In genomic region chr18:52903858-52904257, GRCh38 we compare ENCODE assay signal across 9 cellular contexts.
DNase-seq lines count a peak whose midpoint lies in the region; ATAC-seq and TF ChIP-seq lines count a peak whose summit lies in the region.
"Had no signal": no experiment of that assay in that cellular context is flagged by ENCODE, and none has a peak within 500 bp of the region (broad histone marks: within the 10 kb centered on the region; RNA-seq: fewer than 3 reads in every experiment).

No MANE protein-coding gene starts in this region.

- H3K27me3 ChIP-seq in H7 (ENCODE audit: control insufficient read depth, insufficient read depth, low read length) (no peaks in the 10 kb centered on the region), OCI-LY3 (ENCODE audit: low read depth, low read length) (peaks cover 7% of the 10 kb centered on the region; the same call in 1 of the 2 replicates), foreskin keratinocyte (no peaks in the 10 kb centered on the region)

- no peaks in the 10 kb centered on the region for H3K9me3 Mint-ChIP-seq in activated T-cell treated with anti-CD3 and anti-CD28 coated beads, Interleukin-2, amount 50 U/mL, for 4 hours
- H3K9me3 Mint-ChIP-seq: dendritic cell treated with granulocyte-macrophage colony-stimulating factor and Interleukin-4, amounts not matched to agents 40 ng/mL and 50 ng/mL, for 4 days had no signal

- H3K4me3 Mint-ChIP-seq in activated T-cell treated with anti-CD3 and anti-CD28 coated beads, Interleukin-2, amount 50 U/mL, for 4 hours: no peak overlapping the region
- H3K4me3 Mint-ChIP-seq: dendritic cell treated with granulocyte-macrophage colony-stimulating factor and Interleukin-4, amounts not matched to agents 40 ng/mL and 50 ng/mL, for 4 days had no signal

- peak; percentile 99 for TF ChIP-seq CTCF in OCI-LY3 (IDR thresholded peaks at IDR 0.05; ENCODE audit: low read depth, low read length)
- peak; percentile 52 for TF ChIP-seq CTCF in foreskin keratinocyte (conservative IDR thresholded peaks at IDR 0.05)

- no peaks in the 10 kb centered on the region for H4K20me1 ChIP-seq in OCI-LY3 (ENCODE audit: insufficient read depth, low read length)

- H3K4me1 Mint-ChIP-seq in activated T-cell treated with anti-CD3 and anti-CD28 coated beads, Interleukin-2, amount 50 U/mL, for 4 hours (ENCODE audit: low read depth): no peaks in the 10 kb centered on the region

- peak overlapping the region; percentile 33 for H3K4me2 ChIP-seq in OCI-LY3 (ENCODE audit: low read length)

- no peaks in the 10 kb centered on the region for H3K27me3 Mint-ChIP-seq in activated T-cell treated with anti-CD3 and anti-CD28 coated beads, Interleukin-2, amount 50 U/mL, for 4 hours (ENCODE audit: low read depth)
- H3K27me3 Mint-ChIP-seq: dendritic cell treated with granulocyte-macrophage colony-stimulating factor and Interleukin-4, amounts not matched to agents 40 ng/mL and 50 ng/mL, for 4 days had no signal

- H3K36me3 ChIP-seq in H7 (replicated peaks; ENCODE audit: control insufficient read depth, insufficient read depth, low read length): no peaks in the 10 kb centered on the region
- no peaks in the 10 kb centered on the region for H3K36me3 ChIP-seq in OCI-LY3 (replicated peaks; ENCODE audit: low read depth, low read length)

- peaks cover 25% of the 10 kb centered on the region for H3K4me1 ChIP-seq in OCI-LY3 (ENCODE audit: low read length)
- no peaks in the 10 kb centered on the region for H3K4me1 ChIP-seq in foreskin keratinocyte

- H3K27ac ChIP-seq in OCI-LY3 (ENCODE audit: low read length): no peak overlapping the region
- H3K27ac ChIP-seq in foreskin keratinocyte: no peak overlapping the region
- no peak overlapping the region for H3K27ac ChIP-seq in substantia nigra (ENCODE audit: low read depth, low read length, poor library complexity, severe bottlenecking)

- peak; percentile 40 for ATAC-seq in foreskin keratinocyte
- ATAC-seq in GM21360 (IDR thresholded peaks at IDR 0.05; ENCODE audit: unreplicated experiment): no peak
- no peak for ATAC-seq in activated T-cell treated with anti-CD3 and anti-CD28 coated beads, Interleukin-2, amount 50 U/mL, for 4 hours

- no peaks in the 10 kb centered on the region for H3K36me3 Mint-ChIP-seq in activated T-cell treated with anti-CD3 and anti-CD28 coated beads, Interleukin-2, amount 50 U/mL, for 4 hours (ENCODE audit: insufficient read depth)

- no peak overlapping the region for H3K9ac ChIP-seq in OCI-LY3 (ENCODE audit: low read length)

- DNase-seq in Caki2 (ENCODE audit: low read depth) (peak; percentile 14), H7 (peak; percentile 9), foreskin keratinocyte (peak in 1 of 2 donors; percentile 17), substantia nigra (lab: John Stamatoyannopoulos, UW) (peak in 31 of 49 donors; percentile 0 to 65 (median 18)), mesenteric fat pad (ENCODE audit: low spot score) (no peak)
- no peak for DNase-seq in activated T-cell treated with anti-CD3 and anti-CD28 coated beads, Interleukin-2, amount 50 U/mL, for 4 hours

- H3K79me2 ChIP-seq in OCI-LY3 (ENCODE audit: low read length): no peaks in the 10 kb centered on the region

- no peaks in the 10 kb centered on the region for H3K9me3 ChIP-seq in OCI-LY3 (ENCODE audit: insufficient read depth, low read length)

- in situ Hi-C loops in Caki2 (cut with HindIII; ENCODE audit: low pct_unique_long_range_greater_than_20kb, low sequenced_read_pairs): no loop called here

- no peak overlapping the region; the same call in 1 of the 2 replicates for H2AFZ ChIP-seq in OCI-LY3 (ENCODE audit: low read depth, low read length)

- H3K4me3 ChIP-seq in H7 (ENCODE audit: insufficient read depth, low read depth, low read length) (no peak overlapping the region), OCI-LY3 (ENCODE audit: low read length) (no peak overlapping the region)

Comparison
In these comparisons a context has a peak if more than half of its experiments do, and no peak if none do; other contexts are left out.
1. DNase-seq: peak in Caki2 (single experiment), H7 (single experiment) and substantia nigra (31 of 49); none in activated T-cell treated with anti-CD3 and anti-CD28 coated beads, Interleukin-2, amount 50 U/mL, for 4 hours (single experiment) and mesenteric fat pad (single experiment).